31 cellular contexts compared by ENCODE assay signal in the genomic region with DNA sequence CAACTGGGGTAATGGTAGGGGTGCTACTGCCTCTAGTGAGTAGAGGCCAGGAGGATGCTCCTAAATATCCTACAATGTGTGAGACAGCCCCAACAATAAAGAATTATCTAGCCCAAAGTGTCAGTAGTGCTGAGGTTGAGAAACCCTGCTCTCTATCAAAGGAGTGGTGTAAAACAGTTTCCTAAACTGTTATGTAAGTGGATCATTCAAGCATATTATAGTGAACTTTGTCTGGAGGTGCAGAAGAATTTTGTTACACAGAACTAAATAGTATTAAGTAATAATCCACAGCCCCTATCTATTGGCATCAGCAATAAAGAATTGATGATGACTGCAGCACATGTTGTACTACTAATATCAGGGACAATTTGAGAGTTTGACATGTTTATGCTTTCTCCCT. TPM values are rescaled to one million over a fixed set of nuclear protein-coding genes. Genes with fewer than 3 reads are reported as not detected.
"Had no signal": no experiment of that assay in that cellular context is flagged by ENCODE, and none has a peak within 500 bp of the region (broad histone marks: within the 10 kb centered on the region; RNA-seq: fewer than 3 reads in every experiment).

No MANE protein-coding gene starts in this region.

- ATAC-seq: naive thymus-derived CD4-positive, alpha-beta T cell; natural killer cell; psoas muscle; right cardiac atrium; sciatic nerve; stimulated activated effector memory CD8-positive, alpha-beta T cell treated with anti-CD3 and anti-CD28 coated beads, Interleukin-12 subunit alpha, Interleukin-12 subunit beta, amount 100 ng/mL, for 72 hours; stimulated activated naive CD8-positive, alpha-beta T cell treated with anti-CD3 and anti-CD28 coated beads, Interleukin-15, amount 100 ng/mL, for 72 hours; stimulated activated naive CD8-positive, alpha-beta T cell treated with anti-CD3 and anti-CD28 coated beads, Interleukin-15, Interleukin-2, amounts not matched to agents 100 U/mL and 50 U/mL, for 24 hours; upper lobe of right lung had no signal

- H3K36me3 ChIP-seq: ovary, uterus had no signal

- H3K79me2 ChIP-seq: parathyroid adenoma had no signal

- H3K4me3 ChIP-seq: neural progenitor cell, ovary, psoas muscle, skin epidermis, smooth muscle cell, spleen, suprapubic skin, testis, tibial artery, transverse colon, upper lobe of right lung, uterus had no signal

- DNase-seq: naive thymus-derived CD4-positive, alpha-beta T cell; natural killer cell; occipital lobe; ovary; posterior cingulate gyrus; psoas muscle; right cardiac atrium; spleen; stimulated activated CD4-positive, alpha-beta T cell treated with anti-CD3 and anti-CD28 coated beads, Interleukin-12 subunit alpha, Interleukin-12 subunit beta, amount 100 ng/mL, for 4 hours; stimulated activated CD4-positive, alpha-beta T cell treated with anti-CD3 and anti-CD28 coated beads, Interleukin-1b, Interleukin-23, amount 100 ng/mL, for 48 hours; stimulated activated CD4-positive, alpha-beta T cell treated with anti-CD3 and anti-CD28 coated beads, Interleukin-2, amount 100 ng/mL, for 48 hours; stimulated activated CD4-positive, alpha-beta T cell treated with anti-CD3 and anti-CD28 coated beads, Interleukin-4, amount 100 ng/mL, for 24 hours; stimulated activated naive CD4-positive, alpha-beta T cell; stimulated activated naive CD8-positive, alpha-beta T cell treated with anti-CD3 and anti-CD28 coated beads, Interleukin-15, amount 100 ng/mL, for 72 hours; stimulated activated naive CD8-positive, alpha-beta T cell treated with anti-CD3 and anti-CD28 coated beads, Interleukin-15, Interleukin-2, amounts not matched to agents 100 U/mL and 50 U/mL, for 24 hours; substantia nigra; testis; tibial artery; transverse colon; upper lobe of right lung; uterus had no signal

- H3K9me3 ChIP-seq: ovary, psoas muscle, spleen, suprapubic skin, testis, tibial artery, transverse colon, upper lobe of right lung, uterus had no signal

- H2AFZ ChIP-seq: neural progenitor cell, parathyroid adenoma had no signal

- H3K4me2 ChIP-seq: neural progenitor cell, smooth muscle cell had no signal

- H3K27me3 ChIP-seq: neural progenitor cell, ovary, spleen, suprapubic skin, testis, tibial artery, transverse colon, upper lobe of right lung, uterus had no signal

- H3K4me1 ChIP-seq: neural progenitor cell, parathyroid adenoma, psoas muscle, suprapubic skin, transverse colon, upper lobe of right lung, uterus had no signal

- H3K9ac ChIP-seq: neural progenitor cell, parathyroid adenoma had no signal

- H3K27ac ChIP-seq: neural progenitor cell, ovary, parathyroid adenoma, psoas muscle, skin epidermis, spleen, suprapubic skin, testis, tibial artery, transverse colon, upper lobe of right lung, uterus had no signal

RNA-seq across cellular contexts. Expression of a gene that starts 40.9 kb away (rescaled TPM):
- polyA plus RNA-seq: naive thymus-derived CD4-positive, alpha-beta T cell had no signal

RNA-seq across cellular contexts. Expression of a gene that starts 48.6 kb away (rescaled TPM):
- total RNA-seq: natural killer cell, psoas muscle, renal cortical epithelial cell, sciatic nerve, smooth muscle cell, suprapubic skin, transverse colon, urinary bladder had no signal
- polyA plus RNA-seq: neural cell, right cardiac atrium had no signal
